ENCODE assay signal across 8 cellular contexts in genomic region chr2:87456477-87457128, GRCh38.
DNase-seq lines count a peak whose midpoint lies in the region; ATAC-seq, FAIRE-seq and TF ChIP-seq lines count a peak whose summit lies in the region.
"Not testable (repeated sequence)": the region's sequence is repeated elsewhere in the genome, so short reads cannot be mapped to it uniquely, and the experiment has no call there.

No MANE protein-coding gene starts in this region.

- in situ Hi-C loops in GM12878 (cut with MboI), result not testable (repeated sequence)

- not testable (repeated sequence) for H3K36me3 ChIP-seq in GM12878 (ENCODE audit: control insufficient read depth in 2 of 2, insufficient read depth in 2 of 2, low read length in 1 of 2)

- not testable (repeated sequence) for TF ChIP-seq POLR2A in GM12878 (IDR thresholded peaks at IDR 0.05; ENCODE audit: low read depth, low read length)

- not testable (repeated sequence) for FAIRE-seq in GM12878 (lab: Jason Lieb, UNC)

- RAD21 ChIA-PET in GM12878 (lab: Charles Lee; ENCODE audit: unreplicated experiment), result not testable (repeated sequence)

- H3K4me2 ChIP-seq in GM12878 (ENCODE audit: control insufficient read depth, insufficient read depth), result peak overlapping the region; percentile 71

- TF ChIP-seq RAD21 in GM12878 (IDR thresholded peaks at IDR 0.05; ENCODE audit: insufficient read depth, low read depth, low read length), result not testable (repeated sequence)

- intact Hi-C loops in GM12878 (cut with micrococcal nuclease; ENCODE audit: unreplicated experiment); right cardiac atrium (cut with DNase I): not testable (repeated sequence)

- peak; percentile 1 for DNase-seq in CD1c-positive myeloid dendritic cell (ENCODE audit: extremely low spot score)
- DNase-seq in HS-27A (ENCODE audit: low read depth), result peak; percentile 5
- DNase-seq in GM12878 (ENCODE audit: low read depth, low spot score); skeletal muscle cell (ENCODE audit: low read depth): not testable (repeated sequence)
- DNase-seq in right cardiac atrium, result peak in 1 of 3 donors; percentile 62

- BruUV-seq in GM12878 (replicated peaks; lab: Mats Ljungman, UMichigan), result not testable (repeated sequence)

- not testable (repeated sequence) for H3K79me2 ChIP-seq in GM12878 (ENCODE audit: control insufficient read depth, insufficient read depth, low read length)

- TF ChIP-seq CTCF in WI38 (IDR thresholded peaks at IDR 0.05; ENCODE audit: low read depth, low read length); GM12878 (IDR thresholded peaks at IDR 0.05 in 2 of 3, conservative IDR thresholded peaks at IDR 0.05 in 1 of 3; ENCODE audit: control insufficient read depth in 2 of 3, extremely low read depth in 1 of 3, insufficient read depth in 1 of 3, low read depth in 3 of 3, low read length in 3 of 3): not testable (repeated sequence)

- POLR2A ChIA-PET in GM12878 (lab: Charles Lee), result not testable (repeated sequence)

- 2% methylated on average over 6 of the region's 17 CpGs for WGBS in GM12878 (ENCODE audit: insufficient coverage, insufficient replicate concordance, low lambda C conversion rate, missing lambda C conversion rate)
- 37% methylated on average over 10 of the region's 17 CpGs for WGBS in right cardiac atrium

- H4K20me1 ChIP-seq in GM12878 (ENCODE audit: control insufficient read depth, insufficient read depth), result not testable (repeated sequence)

- not testable (repeated sequence) for H3K27me3 ChIP-seq in GM12878 (replicated peaks in 1 of 2; ENCODE audit: control insufficient read depth in 2 of 2, insufficient read depth in 2 of 2, low read length in 1 of 2); right cardiac atrium (ENCODE audit: control insufficient read depth, insufficient read depth)

- H3K4me3 ChIP-seq in WI38 (ENCODE audit: low read depth, low read length) (peak overlapping the region; percentile 64), GM12878 (peak overlapping the region; percentile 64), right cardiac atrium (ENCODE audit: low read length) (peak overlapping the region; percentile 9), skeletal muscle cell (ENCODE audit: low read depth, low read length) (peak overlapping the region; percentile 50)

- not testable (repeated sequence) for H2AFZ ChIP-seq in GM12878 (ENCODE audit: control insufficient read depth, low read depth, low read length)

- CTCF ChIA-PET in GM12878 (lab: Yijun Ruan, JAX), result not testable (repeated sequence)

- SMC1A ChIA-PET in GM12878 (lab: Charles Lee; ENCODE audit: uncharacterized antibody, unreplicated experiment), result not testable (repeated sequence)

- ATAC-seq in GM19043 (IDR thresholded peaks at IDR 0.05; ENCODE audit: low read depth, unreplicated experiment) (peak; percentile 74), HG02763 (IDR thresholded peaks at IDR 0.05; ENCODE audit: unreplicated experiment) (peak; percentile 65), GM12878 (peak; percentile 83), right cardiac atrium (peak; percentile 44 to 75)

- peak overlapping the region; percentile 69; the same call in 1 of the 2 replicates for H3K9ac ChIP-seq in GM12878 (ENCODE audit: control insufficient read depth, insufficient read depth, low read length)

- TF ChIP-seq EP300 in GM12878 (IDR thresholded peaks at IDR 0.05; ENCODE audit: borderline replicate concordance in 1 of 2, control insufficient read depth in 1 of 2, low read depth in 2 of 2, low read length in 2 of 2), result not testable (repeated sequence)

- H3K27ac ChIP-seq in GM12878 (ENCODE audit: control insufficient read depth, insufficient read depth), result peak overlapping the region; percentile 69
- peak overlapping the region; percentile 81 for H3K27ac ChIP-seq in right cardiac atrium (ENCODE audit: low read length)

- not testable (repeated sequence) for H3K4me1 ChIP-seq in GM12878 (ENCODE audit: control insufficient read depth, insufficient read depth, low read length); right cardiac atrium (ENCODE audit: control insufficient read depth, insufficient read depth, low read length)

- H3K9me3 ChIP-seq in GM12878 (replicated peaks; ENCODE audit: control insufficient read depth, insufficient read depth, low read length); right cardiac atrium (ENCODE audit: control insufficient read depth, low read length): not testable (repeated sequence)

Comparison
In these comparisons a context has a peak if more than half of its experiments do, and no peak if none do; other contexts are left out.
1. H3K4me3 ChIP-seq: peak in every context shown above with its lines; median percentile 64 in WI38; 64 in GM12878; 50 in skeletal muscle cell; 9 in right cardiac atrium.